ENCODE assay signal across 1 cellular context in genomic region chr2:192773044-192773443, GRCh38.
TF ChIP-seq lines count a peak whose summit lies in the region.

No MANE protein-coding gene starts in this region.

TF ChIP-seq in HepG2, 621 proteins besides CTCF, POLR2A, EP300 and RAD21 (continued from another document and continues in another):
- TF ChIP-seq NFAT5 (CRISPR knock-in tag; IDR thresholded peaks at IDR 0.05) = no peak
- no peak for TF ChIP-seq ZBTB37 (CRISPR knock-in tag; IDR thresholded peaks at IDR 0.05)
- TF ChIP-seq ZNF383 (CRISPR knock-in tag; IDR thresholded peaks at IDR 0.05; ENCODE audit: borderline replicate concordance) = no peak
- TF ChIP-seq HIC2 (CRISPR knock-in tag; IDR thresholded peaks at IDR 0.05; ENCODE audit: low read depth) = no peak
- TF ChIP-seq ZBTB21 (CRISPR knock-in tag; IDR thresholded peaks at IDR 0.05) = no peak
- no peak for TF ChIP-seq PHF20 (CRISPR knock-in tag; IDR thresholded peaks at IDR 0.05)
- TF ChIP-seq HMGA1 (CRISPR knock-in tag; conservative IDR thresholded peaks at IDR 0.05) = no peak
- no peak for TF ChIP-seq ZNF772 (CRISPR knock-in tag; IDR thresholded peaks at IDR 0.05)
- no peak for TF ChIP-seq ZNF136 (CRISPR knock-in tag; IDR thresholded peaks at IDR 0.05; ENCODE audit: low read depth)
- TF ChIP-seq CEBPZ (IDR thresholded peaks at IDR 0.05; ENCODE audit: low read length) = no peak
- peak; percentile 44; the same call in 1 of the 2 replicates for TF ChIP-seq HOXA3 (CRISPR knock-in tag; IDR thresholded peaks at IDR 0.05)
- no peak for TF ChIP-seq ARHGAP35 (CRISPR knock-in tag; IDR thresholded peaks at IDR 0.05; ENCODE audit: borderline replicate concordance)
- no peak for TF ChIP-seq ZNF432 (CRISPR knock-in tag; IDR thresholded peaks at IDR 0.05; ENCODE audit: borderline replicate concordance)
- TF ChIP-seq MYNN (CRISPR knock-in tag; IDR thresholded peaks at IDR 0.05; ENCODE audit: low read depth) = no peak
- no peak for TF ChIP-seq PRDM4 (CRISPR knock-in tag; IDR thresholded peaks at IDR 0.05; ENCODE audit: borderline replicate concordance)
- peak; percentile 18; the same call in 1 of the 2 replicates for TF ChIP-seq MIXL1 (CRISPR knock-in tag; IDR thresholded peaks at IDR 0.05)
- TF ChIP-seq ZNF317 (CRISPR knock-in tag; IDR thresholded peaks at IDR 0.05) = no peak
- TF ChIP-seq SIN3B (IDR thresholded peaks at IDR 0.05; ENCODE audit: low read length) = no peak
- no peak for TF ChIP-seq MATR3 (CRISPR knock-in tag; IDR thresholded peaks at IDR 0.05)
- TF ChIP-seq SPEN (CRISPR knock-in tag; IDR thresholded peaks at IDR 0.05; ENCODE audit: low read depth) = no peak
- TF ChIP-seq ZFX (CRISPR knock-in tag; IDR thresholded peaks at IDR 0.05; ENCODE audit: low read depth) = no peak
- no peak for TF ChIP-seq ZNF264 (CRISPR knock-in tag; IDR thresholded peaks at IDR 0.05)
- TF ChIP-seq BCLAF1 (IDR thresholded peaks at IDR 0.05) = no peak
- TF ChIP-seq CCAR2 (optimal IDR thresholded peaks at IDR 0.05; ENCODE audit: low read depth, low read length) = no peak
- no peak for TF ChIP-seq THAP7 (CRISPR knock-in tag; IDR thresholded peaks at IDR 0.05)
- TF ChIP-seq E2F2 (CRISPR knock-in tag; IDR thresholded peaks at IDR 0.05; ENCODE audit: borderline replicate concordance) = no peak
- no peak for TF ChIP-seq ZC3H13 (CRISPR knock-in tag; IDR thresholded peaks at IDR 0.05)
- no peak for TF ChIP-seq ZBTB7B (CRISPR knock-in tag; IDR thresholded peaks at IDR 0.05)
- TF ChIP-seq ARNT (IDR thresholded peaks at IDR 0.05) = no peak
- TF ChIP-seq ZBTB43 (CRISPR knock-in tag; conservative IDR thresholded peaks at IDR 0.05) = no peak
- TF ChIP-seq NR2F1 (CRISPR knock-in tag; IDR thresholded peaks at IDR 0.05) = peak; percentile 57 to 58; a peak in 2 of 4 replicates
- no peak for TF ChIP-seq ZUFSP (CRISPR knock-in tag; IDR thresholded peaks at IDR 0.05; ENCODE audit: borderline replicate concordance)
- TF ChIP-seq CBX2 (IDR thresholded peaks at IDR 0.05; ENCODE audit: low read depth, low read length) = no peak
- TF ChIP-seq CBX2 (CRISPR knock-in tag; IDR thresholded peaks at IDR 0.05; ENCODE audit: low read depth) = no peak; the same call in 1 of the 2 replicates
